In the genomic region with DNA sequence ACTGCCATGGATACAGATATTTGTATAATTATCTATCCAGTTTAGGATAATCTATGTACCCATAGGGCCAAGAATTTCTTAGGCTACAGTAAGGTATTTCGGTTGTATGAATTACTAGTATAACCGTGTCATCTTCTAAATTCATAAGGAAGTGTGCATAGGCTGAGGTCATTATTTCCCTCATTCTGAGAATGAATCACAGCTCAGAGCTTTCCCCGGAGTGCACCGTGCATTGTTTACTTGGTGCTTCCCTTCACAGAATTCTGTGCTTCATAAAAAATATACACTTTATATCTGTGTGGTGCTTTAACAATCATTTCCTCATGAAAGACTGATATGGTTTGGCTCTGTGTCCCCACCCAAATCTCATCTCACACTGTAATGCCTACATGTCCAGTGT, we compare ENCODE assay signal across 28 cellular contexts.
"Had no signal": no experiment of that assay in that cellular context is flagged by ENCODE, and none has a peak within 500 bp of the region (broad histone marks: within the 10 kb centered on the region; RNA-seq: fewer than 3 reads in every experiment).

No MANE protein-coding gene starts in this region.

- ATAC-seq: activated T-helper 17 cell treated with anti-CD3 and anti-CD28 coated beads, Interleukin-2, amount 50 U/mL, for 72 hours; K562; Right ventricle myocardium inferior; T-cell had no signal

- H3K36me3 Mint-ChIP-seq: activated naive CD8-positive, alpha-beta T cell treated with anti-CD3 and anti-CD28 coated beads for 36 hours; brain; T-cell had no signal

- H3K4me3 Mint-ChIP-seq: activated B cell treated with CpG ODN at 0.5 μM for 24 hours; activated CD4-positive, alpha-beta memory T cell treated with anti-CD3 and anti-CD28 coated beads, Interleukin-2, amount 10 ng/mL, durations not matched to agents 7 days and 5 days; activated CD4-positive, alpha-beta T cell treated with anti-CD3 and anti-CD28 coated beads, Interleukin-2, amount 10 ng/mL, durations not matched to agents 7 days and 5 days; activated naive CD4-positive, alpha-beta T cell treated with anti-CD3 and anti-CD28 coated beads for 36 hours; activated naive CD8-positive, alpha-beta T cell treated with anti-CD3 and anti-CD28 coated beads for 36 hours; activated T-helper 17 cell treated with anti-CD3 and anti-CD28 coated beads, Interleukin-2, amount 50 U/mL, for 72 hours; brain; T-cell had no signal

- H3K4me3 ChIP-seq: K562, SK-N-MC had no signal

- DNase-seq: activated B cell treated with CpG ODN at 0.5 μM for 24 hours; activated CD4-positive, alpha-beta memory T cell treated with anti-CD3 and anti-CD28 coated beads, Interleukin-2, amount 10 ng/mL, durations not matched to agents 7 days and 5 days; activated CD4-positive, alpha-beta T cell treated with anti-CD3 and anti-CD28 coated beads for 1 hour; activated CD4-positive, alpha-beta T cell treated with anti-CD3 and anti-CD28 coated beads, Interleukin-2, amount 10 ng/mL, durations not matched to agents 7 days and 5 days; activated gamma-delta T cell; activated naive CD4-positive, alpha-beta T cell treated with anti-CD3 and anti-CD28 coated beads for 36 hours; activated naive CD8-positive, alpha-beta T cell treated with anti-CD3 and anti-CD28 coated beads for 36 hours; activated T-cell treated with anti-CD3 and anti-CD28 coated beads for 4 hours; activated T-cell treated with anti-CD3 and anti-CD28 coated beads, Interleukin-2, amount 50 U/mL, for 48 hours; Karpas-422; MM.1S; NCI-H1105; NCI-H1436; NCI-H1694 treated with DMSO at 0.1 percent for 48 hours; NCI-H2029 treated with DMSO at 0.1 percent for 48 hours; NCI-H345; NCI-H510A; NCI-H526 treated with DMSO at 0.1 percent for 48 hours; NCI-H82; RPMI8226; T-cell; T-helper 2 cell; T1000 had no signal

- H3K4me1 Mint-ChIP-seq: activated B cell treated with CpG ODN at 0.5 μM for 24 hours; activated CD4-positive, alpha-beta memory T cell treated with anti-CD3 and anti-CD28 coated beads, Interleukin-2, amount 10 ng/mL, durations not matched to agents 7 days and 5 days; activated CD4-positive, alpha-beta T cell treated with anti-CD3 and anti-CD28 coated beads, Interleukin-2, amount 10 ng/mL, durations not matched to agents 7 days and 5 days; activated naive CD8-positive, alpha-beta T cell treated with anti-CD3 and anti-CD28 coated beads for 36 hours; activated T-helper 17 cell treated with anti-CD3 and anti-CD28 coated beads, Interleukin-2, amount 50 U/mL, for 72 hours; brain; T-cell had no signal

- H3K27ac Mint-ChIP-seq: activated B cell treated with CpG ODN at 0.5 μM for 24 hours; activated CD4-positive, alpha-beta memory T cell treated with anti-CD3 and anti-CD28 coated beads, Interleukin-2, amount 10 ng/mL, durations not matched to agents 7 days and 5 days; activated CD4-positive, alpha-beta T cell treated with anti-CD3 and anti-CD28 coated beads, Interleukin-2, amount 10 ng/mL, durations not matched to agents 7 days and 5 days; activated naive CD4-positive, alpha-beta T cell treated with anti-CD3 and anti-CD28 coated beads for 36 hours; activated naive CD8-positive, alpha-beta T cell treated with anti-CD3 and anti-CD28 coated beads for 36 hours; activated T-helper 17 cell treated with anti-CD3 and anti-CD28 coated beads, Interleukin-2, amount 50 U/mL, for 72 hours; brain; T-cell had no signal

- H3K27ac ChIP-seq: SK-N-MC had no signal

- H3K27me3 Mint-ChIP-seq: activated B cell treated with CpG ODN at 0.5 μM for 24 hours; activated CD4-positive, alpha-beta memory T cell treated with anti-CD3 and anti-CD28 coated beads, Interleukin-2, amount 10 ng/mL, durations not matched to agents 7 days and 5 days; activated CD4-positive, alpha-beta T cell treated with anti-CD3 and anti-CD28 coated beads, Interleukin-2, amount 10 ng/mL, durations not matched to agents 7 days and 5 days; activated T-helper 17 cell treated with anti-CD3 and anti-CD28 coated beads, Interleukin-2, amount 50 U/mL, for 72 hours; brain; T-cell had no signal

- H3K9me3 Mint-ChIP-seq: activated naive CD8-positive, alpha-beta T cell treated with anti-CD3 and anti-CD28 coated beads for 36 hours; activated T-helper 17 cell treated with anti-CD3 and anti-CD28 coated beads, Interleukin-2, amount 50 U/mL, for 72 hours had no signal
